In the genomic region with DNA sequence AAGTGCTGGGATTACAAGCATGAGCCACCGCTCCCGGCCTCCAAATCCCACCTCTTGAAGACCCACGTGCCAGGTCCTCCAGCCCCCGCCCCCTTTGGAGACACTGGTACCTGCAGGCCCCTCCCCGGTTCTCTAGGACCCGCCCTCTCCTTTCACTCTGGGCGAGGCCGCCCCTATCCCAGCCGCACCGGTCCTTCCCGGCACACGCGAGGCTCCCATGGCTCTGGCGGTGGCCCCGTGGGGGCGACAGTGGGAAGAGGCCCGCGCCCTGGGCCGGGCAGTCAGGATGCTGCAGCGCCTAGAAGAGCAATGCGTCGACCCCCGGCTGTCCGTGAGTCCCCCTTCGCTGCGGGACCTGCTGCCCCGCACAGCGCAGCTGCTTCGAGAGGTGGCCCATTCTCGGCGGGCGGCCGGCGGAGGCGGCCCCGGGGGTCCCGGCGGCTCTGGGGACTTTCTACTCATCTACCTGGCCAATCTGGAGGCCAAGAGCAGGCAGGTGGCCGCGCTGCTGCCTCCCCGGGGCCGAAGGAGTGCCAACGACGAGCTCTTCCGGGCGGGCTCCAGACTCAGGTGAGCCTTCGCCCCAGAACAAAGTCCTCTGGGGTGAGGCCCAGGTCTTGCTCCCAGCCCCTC, we compare ENCODE assay signal across 11 cellular contexts. TPM values are rescaled to one million over a fixed set of nuclear protein-coding genes. Genes with fewer than 3 reads are reported as not detected.
DNase-seq lines count a peak whose midpoint lies in the region; ATAC-seq, FAIRE-seq and TF ChIP-seq lines count a peak whose summit lies in the region.
"Had no signal": no experiment of that assay in that cellular context is flagged by ENCODE, and none has a peak within 500 bp of the region (broad histone marks: within the 10 kb centered on the region; RNA-seq: fewer than 3 reads in every experiment).

A gene with protein sequence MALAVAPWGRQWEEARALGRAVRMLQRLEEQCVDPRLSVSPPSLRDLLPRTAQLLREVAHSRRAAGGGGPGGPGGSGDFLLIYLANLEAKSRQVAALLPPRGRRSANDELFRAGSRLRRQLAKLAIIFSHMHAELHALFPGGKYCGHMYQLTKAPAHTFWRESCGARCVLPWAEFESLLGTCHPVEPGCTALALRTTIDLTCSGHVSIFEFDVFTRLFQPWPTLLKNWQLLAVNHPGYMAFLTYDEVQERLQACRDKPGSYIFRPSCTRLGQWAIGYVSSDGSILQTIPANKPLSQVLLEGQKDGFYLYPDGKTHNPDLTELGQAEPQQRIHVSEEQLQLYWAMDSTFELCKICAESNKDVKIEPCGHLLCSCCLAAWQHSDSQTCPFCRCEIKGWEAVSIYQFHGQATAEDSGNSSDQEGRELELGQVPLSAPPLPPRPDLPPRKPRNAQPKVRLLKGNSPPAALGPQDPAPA (plus strand): TSS at position 176 of the 633 bp plus-strand sequence. CDS start 42 bp downstream, at position 218.

- no peak for DNase-seq in left ventricle myocardium superior
- DNase-seq in left ventricle myocardium inferior, result no peak
- DNase-seq in astrocyte of the spinal cord (ENCODE audit: low read depth, low spot score), result no peak
- peak; percentile 68 for DNase-seq in HepG2 (ENCODE audit: low spot score)
- no peak for DNase-seq in vagina (ENCODE audit: extremely low spot score in 2 of 2)
- DNase-seq in 8988T, result no peak
- no peak for DNase-seq in osteocyte (ENCODE audit: extremely low spot score, unreplicated experiment)

- H3K4me2 ChIP-seq in HepG2 (ENCODE audit: low read depth, low read length), result peak within 1 kb of the TSS; percentile 67

- no peak within 1 kb of the TSS for H3K4me3 Mint-ChIP-seq in osteocyte (ENCODE audit: unreplicated experiment)
- H3K4me3 Mint-ChIP-seq: memory B cell had no signal

- H3K27ac ChIP-seq in left ventricle myocardium inferior (replicated peaks), result no peak within 1 kb of the TSS
- peak within 1 kb of the TSS; percentile 44 for H3K27ac ChIP-seq in HepG2 (ENCODE audit: extremely low read length, insufficient read depth, low read length)
- peak within 1 kb of the TSS; percentile 76 for H3K27ac ChIP-seq in vagina
- H3K27ac ChIP-seq: ascending aorta had no signal

- intact Hi-C loops in left ventricle myocardium superior (cut with micrococcal nuclease) (loop anchor here (10.0 kb wide), 1 partner anchor 203 kb away; no protein-coding TSS in a partner anchor), left ventricle myocardium inferior (cut with micrococcal nuclease) (no loop called here), HepG2 (cut with micrococcal nuclease; ENCODE audit: unreplicated experiment) (no loop called here), vagina (cut with DNase I) (no loop called here)

- H3K4me3 ChIP-seq in left ventricle myocardium inferior (no peak within 1 kb of the TSS), astrocyte of the spinal cord (ENCODE audit: low read depth, low read length) (no peak within 1 kb of the TSS), HepG2 (replicated peaks in 1 of 3; ENCODE audit: insufficient read depth in 1 of 3, low read depth in 2 of 3, low read length in 3 of 3) (peak within 1 kb of the TSS; percentile 40 to 67 (median 48)), vagina (peak within 1 kb of the TSS; percentile 30 to 48)
- H3K4me3 ChIP-seq: ascending aorta had no signal

- H3K27me3 Mint-ChIP-seq in osteocyte (ENCODE audit: unreplicated experiment), result no peaks in the 10 kb centered on the region

- H3K4me1 Mint-ChIP-seq in osteocyte (ENCODE audit: unreplicated experiment), result peaks cover 7% of the 10 kb centered on the region
- H3K4me1 Mint-ChIP-seq: memory B cell had no signal

- no peaks in the 10 kb centered on the region for H3K79me2 ChIP-seq in HepG2 (ENCODE audit: insufficient read depth, low read length)

- peak; percentile 40 for ATAC-seq in left ventricle myocardium superior
- peak; percentile 86 for ATAC-seq in HepG2
- ATAC-seq in HG03025 (IDR thresholded peaks at IDR 0.05; ENCODE audit: low FRiP score, unreplicated experiment), result no peak

- 2% methylated on average over 18 of the region's 47 CpGs for WGBS in HepG2 (ENCODE audit: low lambda C conversion rate)

- CTCF ChIA-PET in HepG2 (lab: Yijun Ruan, JAX; ENCODE audit: low intra/inter-chr PET ratio, low total read pairs), result interaction anchor here (1.2 kb wide), 1 partner anchor 67 kb away, joined by 7 read pairs; a partner anchor contains a TSS

- H3K9ac ChIP-seq in HepG2 (ENCODE audit: insufficient read depth, low read depth, low read length), result 0 out of 2 replicates have a peak within 1 kb of the TSS, but pooled peaks have one; percentile 49

- H3K36me3 ChIP-seq in left ventricle myocardium inferior (no peaks in the 10 kb centered on the region), HepG2 (replicated peaks in 1 of 2; ENCODE audit: control insufficient read depth in 1 of 2, insufficient read depth in 2 of 2, low read length in 2 of 2) (no peaks in the 10 kb centered on the region), vagina (no peaks in the 10 kb centered on the region)
- H3K36me3 ChIP-seq: ascending aorta had no signal

- no peaks in the 10 kb centered on the region for H3K36me3 Mint-ChIP-seq in osteocyte (ENCODE audit: unreplicated experiment)
- H3K36me3 Mint-ChIP-seq: memory B cell had no signal

- peak; percentile 18; the same call in 1 of the 2 replicates for TF ChIP-seq RAD21 in HepG2 (CRISPR knock-in tag; IDR thresholded peaks at IDR 0.05)

- BruUV-seq in HepG2 (replicated peaks; lab: Mats Ljungman, UMichigan), result no TSS peak

- no peak for TF ChIP-seq CTCF in left ventricle myocardium inferior (IDR thresholded peaks at IDR 0.05; ENCODE audit: borderline replicate concordance)
- TF ChIP-seq CTCF in astrocyte of the spinal cord (IDR thresholded peaks at IDR 0.05; ENCODE audit: low read depth, low read length), result peak; percentile 11
- TF ChIP-seq CTCF in HepG2 (CRISPR knock-in tag; IDR thresholded peaks at IDR 0.05), result peak; percentile 58
- no peak for TF ChIP-seq CTCF in vagina (IDR thresholded peaks at IDR 0.05)
- TF ChIP-seq CTCF in osteocyte (IDR thresholded peaks at IDR 0.05), result no peak

- H3K27me3 ChIP-seq in left ventricle myocardium inferior (ENCODE audit: low read depth) (peaks cover 18% of the 10 kb centered on the region), HepG2 (ENCODE audit: control insufficient read depth in 1 of 2, insufficient read depth in 2 of 2, low read length in 2 of 2) (no peaks in the 10 kb centered on the region), vagina (no peaks in the 10 kb centered on the region)
- H3K27me3 ChIP-seq: ascending aorta had no signal

- no peak within 1 kb of the TSS for H2AFZ ChIP-seq in HepG2 (ENCODE audit: low read length)

- POLR2A ChIA-PET in HepG2 (lab: Yijun Ruan, JAX), result interaction anchor here (0.5 to 1.8 kb wide), 4 partner anchors 29 to 88 kb away, joined by 3 to 4 read pairs (median 4); no protein-coding TSS in a partner anchor

- no peak for TF ChIP-seq EP300 in HepG2 (IDR thresholded peaks at IDR 0.05; ENCODE audit: low read depth in 2 of 2, low read length in 2 of 2)
- no peak for TF ChIP-seq EP300 in HepG2 (CRISPR knock-in tag; IDR thresholded peaks at IDR 0.05; ENCODE audit: borderline replicate concordance)

- H4K20me1 ChIP-seq in HepG2 (ENCODE audit: insufficient read depth, low read length), result no peaks in the 10 kb centered on the region

- no peak for FAIRE-seq in HepG2 (lab: Jason Lieb, UNC)

- H3K9me3 ChIP-seq in left ventricle myocardium inferior (replicated peaks) (no peaks in the 10 kb centered on the region), HepG2 (ENCODE audit: low read length) (no peaks in the 10 kb centered on the region), vagina (no peaks in the 10 kb centered on the region)
- H3K9me3 ChIP-seq: ascending aorta had no signal

- H3K4me1 ChIP-seq in left ventricle myocardium inferior (no peaks in the 10 kb centered on the region), HepG2 (ENCODE audit: insufficient read depth, low read length) (peaks cover 44% of the 10 kb centered on the region), vagina (peaks cover 8% of the 10 kb centered on the region)

- no peaks in the 10 kb centered on the region for H3K9me3 Mint-ChIP-seq in osteocyte (ENCODE audit: unreplicated experiment)
- H3K9me3 Mint-ChIP-seq: memory B cell had no signal

- in situ Hi-C loops in astrocyte of the spinal cord (cut with HindIII; ENCODE audit: low sequenced_read_pairs), result no loop called here
- in situ Hi-C loops in HepG2 (cut with HindIII; ENCODE audit: extremely low pct_ligation_motif_present, low pct_unique_long_range_greater_than_20kb), result loop anchor here (10.0 kb wide), 1 partner anchor 203 kb away; no protein-coding TSS in a partner anchor

- H3K27ac Mint-ChIP-seq in osteocyte (ENCODE audit: unreplicated experiment), result no peak within 1 kb of the TSS
- H3K27ac Mint-ChIP-seq: memory B cell had no signal

- TF ChIP-seq POLR2A in HepG2 (IDR thresholded peaks at IDR 0.05; ENCODE audit: insufficient read depth in 1 of 2, low read depth in 2 of 2, low read length in 2 of 2) (0 out of 4 replicates have a peak, but pooled peaks of 1 of the 2 experiments have one; percentile 8), vagina (IDR thresholded peaks at IDR 0.05) (no peak)

RNA-seq across cellular contexts. Expression of the gene that starts here (rescaled TPM):
- total RNA-seq in left ventricle myocardium superior (not detected), left ventricle myocardium inferior (not detected), HepG2 (2016; rRNA removed; fragmentation: Illumina TruSeq; extraction: Trizol) (1.1 and 1.8 TPM in 2 replicates), vagina (42.2 TPM), osteocyte (not detected in 2 replicates)
- total RNA-seq in HepG2 (2016; cell fraction: cytosol; rRNA removed; fragmentation: Illumina TruSeq; extraction: Trizol; ENCODE audit: low read depth), result 0.81 and 0.97 TPM in 2 replicates
- total RNA-seq in HepG2 (2016; cell fraction: insoluble cytoplasmic fraction; rRNA removed; fragmentation: Illumina TruSeq; extraction: Trizol), result 0.91 and 1.8 TPM in 2 replicates
- 1.1 and 1.2 TPM in 2 replicates for total RNA-seq in HepG2 (2016; cell fraction: membrane; rRNA removed; fragmentation: Illumina TruSeq; extraction: Trizol)
- total RNA-seq in HepG2 (2016; cell fraction: nucleus; rRNA removed; fragmentation: Illumina TruSeq; extraction: Trizol), result 1.6 and 2.7 TPM in 2 replicates
- 2.6 and 4.3 TPM in 2 replicates for polyA plus RNA-seq in HepG2 (2011; rRNA removed)
- 1.4 and 2.1 TPM in 2 replicates for polyA plus RNA-seq in HepG2 (2011; cell fraction: cytosol; rRNA removed)
- 13.9 and 14.3 TPM in 2 replicates for polyA plus RNA-seq in HepG2 (2011; cell fraction: nucleus; rRNA removed)
- polyA plus RNA-seq in HepG2 (2012), result 1.8 and 2.3 TPM in 2 replicates
- 0.87 and 0.89 TPM in 2 replicates for polyA plus RNA-seq in HepG2 (2016; cell fraction: cytosol; fragmentation: Illumina TruSeq; extraction: Trizol; ENCODE audit: low read depth)
- polyA plus RNA-seq in HepG2 (2016; cell fraction: insoluble cytoplasmic fraction; fragmentation: Illumina TruSeq; extraction: Trizol; ENCODE audit: low read depth), result 1.1 and 1.9 TPM in 2 replicates
- 0.50 and 0.61 TPM in 2 replicates for polyA plus RNA-seq in HepG2 (2016; cell fraction: membrane; fragmentation: Illumina TruSeq; extraction: Trizol; ENCODE audit: low read depth)
- 4.5 and 5.6 TPM in 2 replicates for polyA plus RNA-seq in HepG2 (2016; cell fraction: nucleus; fragmentation: Illumina TruSeq; extraction: Trizol; ENCODE audit: insufficient read depth, low read depth)
- polyA minus RNA-seq in HepG2 (2011; rRNA and poly(A)+ RNA removed; ENCODE audit: low replicate concordance), result 0.33 and 11.2 TPM in 2 replicates
- polyA minus RNA-seq in HepG2 (2011; cell fraction: cytosol; rRNA and poly(A)+ RNA removed), result 1.4 and 2.2 TPM in 2 replicates
- polyA minus RNA-seq in HepG2 (2011; cell fraction: nucleus; rRNA and poly(A)+ RNA removed), result 3.9 and 5.8 TPM in 2 replicates
- total RNA-seq: ascending aorta had no signal
- polyA plus RNA-seq: BJ had no signal

Comparison
In these comparisons a context has a peak if more than half of its experiments do, and no peak if none do; other contexts are left out.
1. RNA of the gene that starts here (total RNA-seq): 42.2 TPM in vagina (single experiment); 0.81 to 2.7 TPM in HepG2, not detected in left ventricle myocardium superior (single experiment), not detected in left ventricle myocardium inferior (single experiment) and not detected in osteocyte; every median in the first group is over 10 times any median in the second.
2. Peak in ATAC-seq in left ventricle myocardium superior; RNA of the gene not detected or under 1 TPM.
3. H3K4me3 ChIP-seq: peak in HepG2 (3 of 3) and vagina (2 of 2); none in left ventricle myocardium inferior (single experiment) and astrocyte of the spinal cord (single experiment).
4. CTCF ChIP-seq: peak in astrocyte of the spinal cord (single experiment) and HepG2 (single experiment); none in left ventricle myocardium inferior (single experiment), vagina (0 of 3) and osteocyte (single experiment).